Comparison of ENCODE assay signal across 11 cellular contexts in genomic region chr15:85555875-85556617, GRCh38.
DNase-seq lines count a peak whose midpoint lies in the region; ATAC-seq and TF ChIP-seq lines count a peak whose summit lies in the region.
"Had no signal": no experiment of that assay in that cellular context is flagged by ENCODE, and none has a peak within 500 bp of the region (broad histone marks: within the 10 kb centered on the region; RNA-seq: fewer than 3 reads in every experiment).

No MANE protein-coding gene starts in this region.

- TF ChIP-seq POLR2A in gastroesophageal sphincter (IDR thresholded peaks at IDR 0.05) = no peak

- ATAC-seq in GM19328 (IDR thresholded peaks at IDR 0.05; ENCODE audit: unreplicated experiment) (peak; percentile 71), HG03045 (IDR thresholded peaks at IDR 0.05; ENCODE audit: unreplicated experiment) (peak; percentile 75), gastroesophageal sphincter (no peak)
- ATAC-seq: K562 had no signal

- H3K9me3 Mint-ChIP-seq in CD4-positive, alpha-beta memory T cell = no peaks in the 10 kb centered on the region
- H3K9me3 Mint-ChIP-seq in activated T-helper 1 cell treated with anti-CD3 and anti-CD28 coated beads, Interleukin-12 subunit alpha, Interleukin-12 subunit beta, Interleukin-2, Interleukin-4 antibody, amounts not matched to agents 30 ng/mL and 10 ng/mL and 1 ng/mL, durations not matched to agents 14 hours and 24 hours and 36 hours = no peaks in the 10 kb centered on the region
- H3K9me3 Mint-ChIP-seq: CD4-positive, CD25-positive, alpha-beta regulatory T cell had no signal

- H3K27ac ChIP-seq in CD4-positive, alpha-beta memory T cell (ENCODE audit: low read depth, low read length) = no peak overlapping the region
- peak overlapping the region in 1 of 4 donors; percentile 31 for H3K27ac ChIP-seq in gastroesophageal sphincter

- H3K27me3 ChIP-seq in CD4-positive, alpha-beta memory T cell (ENCODE audit: insufficient read depth, low read length) = no peaks in the 10 kb centered on the region
- H3K27me3 ChIP-seq in gastroesophageal sphincter (no peaks in the 10 kb centered on the region), MG63 (no peaks in the 10 kb centered on the region)

- intact Hi-C loops in CD4-positive, alpha-beta memory T cell (cut with micrococcal nuclease) = no loop called here
- intact Hi-C loops in activated T-helper 1 cell treated with anti-CD3 and anti-CD28 coated beads, Interleukin-12 subunit alpha, Interleukin-12 subunit beta, Interleukin-2, Interleukin-4 antibody, amounts not matched to agents 30 ng/mL and 10 ng/mL and 1 ng/mL, durations not matched to agents 14 hours and 24 hours and 36 hours (cut with micrococcal nuclease) = loop anchor here (1.0 kb wide), 1 partner anchor 9 kb away; no protein-coding TSS in a partner anchor

- H3K36me3 ChIP-seq in CD4-positive, alpha-beta memory T cell (ENCODE audit: insufficient read depth, low read length) = peaks cover 3% of the 10 kb centered on the region
- peaks cover 0 to 4% of the 10 kb centered on the region in 2 donors for H3K36me3 ChIP-seq in gastroesophageal sphincter
- H3K36me3 ChIP-seq in MG63 = no peaks in the 10 kb centered on the region

- peaks cover 23 to 29% of the 10 kb centered on the region in 2 donors for H3K36me3 Mint-ChIP-seq in CD4-positive, alpha-beta memory T cell
- H3K36me3 Mint-ChIP-seq in activated T-helper 1 cell treated with anti-CD3 and anti-CD28 coated beads, Interleukin-12 subunit alpha, Interleukin-12 subunit beta, Interleukin-2, Interleukin-4 antibody, amounts not matched to agents 30 ng/mL and 10 ng/mL and 1 ng/mL, durations not matched to agents 14 hours and 24 hours and 36 hours (ENCODE audit: low read depth) = peaks cover 12% of the 10 kb centered on the region

- no peak for TF ChIP-seq EP300 in gastroesophageal sphincter (IDR thresholded peaks at IDR 0.05)

- TF ChIP-seq CTCF in gastroesophageal sphincter (IDR thresholded peaks at IDR 0.05) = no peak

- no peak for DNase-seq in CD4-positive, alpha-beta memory T cell
- no peak for DNase-seq in activated T-helper 1 cell treated with anti-CD3 and anti-CD28 coated beads, Interleukin-12 subunit alpha, Interleukin-12 subunit beta, Interleukin-2, Interleukin-4 antibody, amounts not matched to agents 30 ng/mL and 10 ng/mL and 1 ng/mL, durations not matched to agents 14 hours and 24 hours and 36 hours (ENCODE audit: low spot score)
- DNase-seq in SW480 (ENCODE audit: low spot score) (no peak), MG63 (no peak)
- DNase-seq in stimulated activated CD4-positive, alpha-beta T cell treated with anti-CD3 and anti-CD28 coated beads, Interleukin-2, amount 100 ng/mL, for 48 hours = no peak
- DNase-seq: CD4-positive, CD25-positive, alpha-beta regulatory T cell; small intestine had no signal

- no peaks in the 10 kb centered on the region for H3K27me3 Mint-ChIP-seq in CD4-positive, alpha-beta memory T cell
- no peaks in the 10 kb centered on the region for H3K27me3 Mint-ChIP-seq in activated T-helper 1 cell treated with anti-CD3 and anti-CD28 coated beads, Interleukin-12 subunit alpha, Interleukin-12 subunit beta, Interleukin-2, Interleukin-4 antibody, amounts not matched to agents 30 ng/mL and 10 ng/mL and 1 ng/mL, durations not matched to agents 14 hours and 24 hours and 36 hours (ENCODE audit: insufficient read depth)
- H3K27me3 Mint-ChIP-seq: CD4-positive, CD25-positive, alpha-beta regulatory T cell had no signal

- WGBS in gastroesophageal sphincter (ENCODE audit: low coverage in 1 of 2), 2 donors = 86 to 91% methylated on average over 4 to 5 of the region's 5 CpGs

- H3K4me1 ChIP-seq in CD4-positive, alpha-beta memory T cell (ENCODE audit: insufficient read depth, low read length) = peaks cover 35% of the 10 kb centered on the region
- H3K4me1 ChIP-seq in gastroesophageal sphincter = peaks cover 0 to 29% (median 0%) of the 10 kb centered on the region in 3 donors

- peaks cover 32 to 60% (median 45%) of the 10 kb centered on the region in 4 donors for H3K4me1 Mint-ChIP-seq in CD4-positive, alpha-beta memory T cell
- H3K4me1 Mint-ChIP-seq in activated T-helper 1 cell treated with anti-CD3 and anti-CD28 coated beads, Interleukin-12 subunit alpha, Interleukin-12 subunit beta, Interleukin-2, Interleukin-4 antibody, amounts not matched to agents 30 ng/mL and 10 ng/mL and 1 ng/mL, durations not matched to agents 14 hours and 24 hours and 36 hours (ENCODE audit: low read depth) = peaks cover 58% of the 10 kb centered on the region

- H3K9me3 ChIP-seq in CD4-positive, alpha-beta memory T cell (ENCODE audit: control insufficient read depth in 1 of 2, low read length in 2 of 2) = no peaks in the 10 kb centered on the region
- H3K9me3 ChIP-seq in gastroesophageal sphincter (no peaks in the 10 kb centered on the region), MG63 (no peaks in the 10 kb centered on the region)

- peak overlapping the region in 3 of 8 donors; percentile 36 to 43 (median 41) for H3K4me3 Mint-ChIP-seq in CD4-positive, alpha-beta memory T cell
- H3K4me3 Mint-ChIP-seq in activated T-helper 1 cell treated with anti-CD3 and anti-CD28 coated beads, Interleukin-12 subunit alpha, Interleukin-12 subunit beta, Interleukin-2, Interleukin-4 antibody, amounts not matched to agents 30 ng/mL and 10 ng/mL and 1 ng/mL, durations not matched to agents 14 hours and 24 hours and 36 hours = peak overlapping the region; percentile 8
- H3K4me3 Mint-ChIP-seq: CD4-positive, CD25-positive, alpha-beta regulatory T cell had no signal

- CTCF ChIA-PET in CD4-positive, alpha-beta memory T cell (lab: Charles Lee; ENCODE audit: partially characterized antibody) = interaction anchor here (0.5 to 1.8 kb wide), 4 partner anchors 13 to 225 kb away, joined by 3 to 4 read pairs (median 4); no protein-coding TSS in a partner anchor

- peak overlapping the region in 4 of 7 donors; percentile 5 to 81 (median 30) for H3K27ac Mint-ChIP-seq in CD4-positive, alpha-beta memory T cell
- H3K27ac Mint-ChIP-seq in activated T-helper 1 cell treated with anti-CD3 and anti-CD28 coated beads, Interleukin-12 subunit alpha, Interleukin-12 subunit beta, Interleukin-2, Interleukin-4 antibody, amounts not matched to agents 30 ng/mL and 10 ng/mL and 1 ng/mL, durations not matched to agents 14 hours and 24 hours and 36 hours = peak overlapping the region; percentile 29

- POLR2A ChIA-PET in CD4-positive, alpha-beta memory T cell (lab: Charles Lee; ENCODE audit: partially characterized antibody) = interaction anchor here (1.3 kb wide), 1 partner anchor 24 kb away, joined by 7 read pairs; no protein-coding TSS in a partner anchor

- H3K4me3 ChIP-seq in CD4-positive, alpha-beta memory T cell (ENCODE audit: low read length in 2 of 2) = no peak overlapping the region
- no peak overlapping the region for H3K4me3 ChIP-seq in gastroesophageal sphincter
- H3K4me3 ChIP-seq in MG63 = no peak overlapping the region
- H3K4me3 ChIP-seq: K562 had no signal
